Comparison of ENCODE assay signal across 20 cellular contexts in the genomic region with DNA sequence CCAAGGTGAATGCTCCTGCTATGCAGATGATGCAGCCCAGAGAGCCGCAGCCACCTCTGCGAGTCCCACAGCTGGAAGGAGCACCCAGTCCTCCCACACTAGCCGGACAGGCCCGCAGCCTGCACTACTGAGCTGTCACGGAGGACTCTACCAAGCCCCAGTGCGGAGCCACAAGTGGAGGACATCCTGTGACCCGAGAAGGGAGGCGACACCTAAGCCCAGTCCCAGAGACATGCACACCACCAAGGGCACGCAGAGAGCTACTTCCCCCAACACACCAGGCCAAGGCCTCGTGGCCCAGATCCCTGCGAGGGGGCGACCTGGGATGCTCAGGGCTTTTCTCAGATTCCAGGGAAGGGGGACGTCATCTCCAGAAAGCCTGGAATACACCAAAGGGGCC. TPM values are rescaled to one million over a fixed set of nuclear protein-coding genes. Genes with fewer than 3 reads are reported as not detected.
DNase-seq lines count a peak whose midpoint lies in the region; ATAC-seq and TF ChIP-seq lines count a peak whose summit lies in the region.
"Had no signal": no experiment of that assay in that cellular context is flagged by ENCODE, and none has a peak within 500 bp of the region (broad histone marks: within the 10 kb centered on the region; RNA-seq: fewer than 3 reads in every experiment).

No MANE protein-coding gene starts in this region.

- H3K4me1 Mint-ChIP-seq in stimulated activated naive B cell treated with anti-CD40 and anti-IgM and Interleukin-4, amounts not matched to agents 10 μg/mL and 1 μg/mL and 100 μg/mL, for 72 hours, result peaks cover 14 to 21% of the 10 kb centered on the region in 2 donors

- no peaks in the 10 kb centered on the region for H3K9me3 Mint-ChIP-seq in stimulated activated naive B cell treated with anti-CD40 and anti-IgM and Interleukin-4, amounts not matched to agents 10 μg/mL and 1 μg/mL and 100 μg/mL, for 72 hours
- H3K9me3 Mint-ChIP-seq: CD4-positive, alpha-beta memory T cell had no signal

- H3K27ac Mint-ChIP-seq in stimulated activated naive B cell treated with anti-CD40 and anti-IgM and Interleukin-4, amounts not matched to agents 10 μg/mL and 1 μg/mL and 100 μg/mL, for 72 hours, result no peak overlapping the region

- H3K27ac ChIP-seq in right atrium auricular region (peak overlapping the region; percentile 87 to 91), stomach (peak overlapping the region in 4 of 5 donors; percentile 80 to 91 (median 85))

- no peak overlapping the region for H3K4me3 Mint-ChIP-seq in stimulated activated naive B cell treated with anti-CD40 and anti-IgM and Interleukin-4, amounts not matched to agents 10 μg/mL and 1 μg/mL and 100 μg/mL, for 72 hours
- H3K4me3 Mint-ChIP-seq: CD4-positive, alpha-beta memory T cell had no signal

- peaks cover 31 to 46% of the 10 kb centered on the region in 2 donors for H3K36me3 Mint-ChIP-seq in stimulated activated naive B cell treated with anti-CD40 and anti-IgM and Interleukin-4, amounts not matched to agents 10 μg/mL and 1 μg/mL and 100 μg/mL, for 72 hours

- DNase-seq in Right ventricle myocardium superior (peak; percentile 36), cardiac septum (ENCODE audit: low spot score) (no peak), right atrium auricular region (ENCODE audit: low spot score) (no peak), stomach (no peak), NCI-H748 treated with DMSO at 0.1 percent for 48 hours (lab: John Stamatoyannopoulos, UW) (no peak)
- DNase-seq in stimulated activated naive B cell treated with anti-CD40 and anti-IgM and Interleukin-4, amounts not matched to agents 10 μg/mL and 1 μg/mL and 100 μg/mL, for 72 hours, result no peak
- DNase-seq: 8988T; BE2C; Calu3; CD4-positive, alpha-beta memory T cell; DMS53; GOT3; MV-4-11; NCI-H1417; NCI-H2029; NCI-H2171; NCI-H774; PC-3 had no signal

- TF ChIP-seq EP300 in stomach (IDR thresholded peaks at IDR 0.05), result no peak

- peaks cover 36% of the 10 kb centered on the region for H3K36me3 ChIP-seq in right atrium auricular region
- peaks cover 11 to 64% (median 59%) of the 10 kb centered on the region in 4 donors for H3K36me3 ChIP-seq in stomach
- H3K36me3 ChIP-seq: BE2C had no signal

- H3K4me3 ChIP-seq in right atrium auricular region, result peak overlapping the region; percentile 32 to 41
- H3K4me3 ChIP-seq in stomach, result no peak overlapping the region

- no peaks in the 10 kb centered on the region for H3K9me3 ChIP-seq in right atrium auricular region
- no peaks in the 10 kb centered on the region for H3K9me3 ChIP-seq in stomach
- H3K9me3 ChIP-seq: BE2C had no signal

- no peak for ATAC-seq in Right ventricle myocardium superior (ENCODE audit: poor library complexity)
- no peak for ATAC-seq in GM19463 (IDR thresholded peaks at IDR 0.05; ENCODE audit: unreplicated experiment)
- ATAC-seq in stimulated activated naive B cell treated with anti-CD40 and anti-IgM and Interleukin-4, amounts not matched to agents 10 μg/mL and 1 μg/mL and 100 μg/mL, for 72 hours (replicated peaks), result no peak
- no peak for ATAC-seq in GM18519 (IDR thresholded peaks at IDR 0.05; ENCODE audit: low FRiP score, unreplicated experiment)
- ATAC-seq: PC-3 had no signal

- intact Hi-C loops in Right ventricle myocardium superior (cut with DNase I) (loop anchor here (10.0 kb wide), 1 partner anchor 53 kb away; no protein-coding TSS in a partner anchor), cardiac septum (cut with DNase I) (no loop called here), stomach (cut with DNase I; ENCODE audit: low total_unique reads) (no loop called here)

- WGBS in stomach, 5 donors, result 84 to 95% (median 93%) methylated on average over 8 to 13 of the region's 13 CpGs

- H3K4me1 ChIP-seq in right atrium auricular region (peaks cover 0 to 79% of the 10 kb centered on the region in 2 donors), stomach (peaks cover 46 to 87% (median 72%) of the 10 kb centered on the region in 4 donors)

- TF ChIP-seq CTCF in right atrium auricular region (IDR thresholded peaks at IDR 0.05) (no peak), stomach (IDR thresholded peaks at IDR 0.05) (no peak)

- no peaks in the 10 kb centered on the region for H3K27me3 Mint-ChIP-seq in stimulated activated naive B cell treated with anti-CD40 and anti-IgM and Interleukin-4, amounts not matched to agents 10 μg/mL and 1 μg/mL and 100 μg/mL, for 72 hours
- H3K27me3 Mint-ChIP-seq: CD4-positive, alpha-beta memory T cell had no signal

- H3K27me3 ChIP-seq in right atrium auricular region, result no peaks in the 10 kb centered on the region
- H3K27me3 ChIP-seq in stomach, result no peaks in the 10 kb centered on the region
- H3K27me3 ChIP-seq: BE2C had no signal

- TF ChIP-seq POLR2A in stomach (IDR thresholded peaks at IDR 0.05), result no peak

RNA-seq across cellular contexts. Expression of a gene that starts 12.9 kb away (rescaled TPM):
- total RNA-seq in Right ventricle myocardium superior (19.7 TPM), cardiac septum (15.6 TPM), right atrium auricular region (10 to 100 TPM; 19.5 to 26.0 TPM), stomach (100 to 1,000 TPM in 1 of 5 donors, 10 to 100 TPM in 4; 13.8 to 105 (median 22.5) TPM)
- polyA plus RNA-seq in stomach, result 10 to 100 TPM; 20.6 to 25.2 (median 24.1) TPM

RNA-seq across cellular contexts. Expression of a gene that starts 28.9 kb away (rescaled TPM):
- total RNA-seq in Right ventricle myocardium superior, result 0.38 TPM
- 0.94 TPM for total RNA-seq in cardiac septum
- 1 to 10 TPM; 1.1 to 1.7 TPM for total RNA-seq in right atrium auricular region
- 1 to 10 TPM in 1 of 5 donors, under 1 TPM in 2, not detected in 2; 0.37 to 1.3 (median 0.45) TPM for total RNA-seq in stomach
- polyA plus RNA-seq in stomach, result under 1 TPM in 2 of 3 donors, not detected in 1; 0.10 to 0.12 TPM
- total RNA-seq: Calu3 had no signal

Comparison
In these comparisons a context has a peak if more than half of its experiments do, and no peak if none do; other contexts are left out.
1. H3K4me3 ChIP-seq: peak in right atrium auricular region (2 of 2); none in stomach (0 of 4).